24 cellular contexts compared by ENCODE assay signal in the genomic region with DNA sequence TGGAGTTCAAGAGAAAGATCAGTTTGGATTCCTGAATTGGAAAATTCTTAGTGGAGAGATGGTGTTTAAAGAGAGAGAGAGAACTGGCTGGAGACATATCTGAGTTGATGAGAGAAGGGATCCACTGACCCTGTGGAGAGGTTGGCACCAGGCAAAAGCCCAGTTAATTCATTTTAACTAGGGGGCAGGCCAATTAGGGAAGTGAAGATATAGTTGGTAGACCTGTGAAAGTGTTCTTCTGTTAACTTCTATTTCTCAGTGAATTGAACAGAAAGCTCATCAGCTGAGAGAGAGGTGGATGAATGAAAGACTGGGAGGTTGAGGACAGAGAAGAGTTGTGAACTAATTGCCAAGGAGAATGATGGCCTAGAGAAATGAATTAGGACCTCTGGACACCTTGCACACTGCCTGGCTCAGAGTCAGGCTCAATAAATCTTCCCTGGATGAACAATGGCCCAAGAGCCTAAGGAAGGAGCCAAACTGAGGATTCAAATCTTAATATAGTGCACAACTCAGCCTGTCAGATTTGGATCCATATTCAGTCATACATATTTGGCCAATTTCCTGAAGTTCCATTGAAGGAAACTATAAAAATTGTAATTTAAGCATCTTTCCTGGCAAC.
A peak's percentile ranks its signal among the peaks of the same experiment; 100 is the strongest.
DNase-seq lines count a peak whose midpoint lies in the region; ATAC-seq, FAIRE-seq and TF ChIP-seq lines count a peak whose summit lies in the region.
"Had no signal": no experiment of that assay in that cellular context is flagged by ENCODE, and none has a peak within 500 bp of the region (broad histone marks: within the 10 kb centered on the region; RNA-seq: fewer than 3 reads in every experiment).

No MANE protein-coding gene starts in this region.

- intact Hi-C loops in GM12878 (cut with micrococcal nuclease; ENCODE audit: unreplicated experiment) (no loop called here), uterus (cut with DNase I; ENCODE audit: low total_unique reads) (no loop called here)

- peak overlapping the region; percentile 62; the same call in 1 of the 2 replicates for H3K27ac Mint-ChIP-seq in HFFc6
- H3K27ac Mint-ChIP-seq in nephron = peak overlapping the region in 2 of 3 experiments; percentile 1 to 27
- H3K27ac Mint-ChIP-seq: CD4-positive, CD25-positive, alpha-beta regulatory T cell had no signal

- no peak overlapping the region for H2AFZ ChIP-seq in GM12878 (ENCODE audit: control insufficient read depth, low read depth, low read length)
- H2AFZ ChIP-seq: PC-9 had no signal

- CTCF ChIA-PET in GM12878 (lab: Yijun Ruan, JAX) = interaction anchor here (1.0 to 2.9 kb wide), 4 partner anchors 10 to 428 kb away, joined by 3 to 13 read pairs (median 9); no protein-coding TSS in a partner anchor

- H3K27me3 Mint-ChIP-seq in HFFc6 (ENCODE audit: insufficient read depth) (no peaks in the 10 kb centered on the region), nephron (ENCODE audit: low read depth) (peaks cover 11% of the 10 kb centered on the region)

- no peaks in the 10 kb centered on the region for H3K36me3 Mint-ChIP-seq in HFFc6 (ENCODE audit: low read depth)
- H3K36me3 Mint-ChIP-seq in nephron (ENCODE audit: low read depth) = no peaks in the 10 kb centered on the region
- H3K36me3 Mint-ChIP-seq: CD4-positive, CD25-positive, alpha-beta regulatory T cell had no signal

- H3K9me3 Mint-ChIP-seq in HFFc6 (no peaks in the 10 kb centered on the region), nephron (no peaks in the 10 kb centered on the region)

- H3K4me2 ChIP-seq in GM12878 (ENCODE audit: control insufficient read depth, insufficient read depth) = no peak overlapping the region
- H3K4me2 ChIP-seq: BLaER1, PC-9 had no signal

- no peak for TF ChIP-seq EP300 in GM12878 (IDR thresholded peaks at IDR 0.05; ENCODE audit: borderline replicate concordance in 1 of 2, control insufficient read depth in 1 of 2, low read depth in 2 of 2, low read length in 2 of 2)

- H3K36me3 ChIP-seq in GM12878 (ENCODE audit: control insufficient read depth in 2 of 2, insufficient read depth in 2 of 2, low read length in 1 of 2) (no peaks in the 10 kb centered on the region), uterus (no peaks in the 10 kb centered on the region)
- H3K36me3 ChIP-seq: BLaER1, SJCRH30 had no signal

- H3K4me1 Mint-ChIP-seq in HFFc6 (ENCODE audit: low read depth) (peaks cover 34% of the 10 kb centered on the region), nephron (peaks cover 20% of the 10 kb centered on the region)
- H3K4me1 Mint-ChIP-seq: CD4-positive, CD25-positive, alpha-beta regulatory T cell had no signal

- no peaks in the 10 kb centered on the region for H3K79me2 ChIP-seq in GM12878 (ENCODE audit: control insufficient read depth, insufficient read depth, low read length)

- DNase-seq in HFFc6 = no peak
- DNase-seq in GM12878 (ENCODE audit: low read depth, low spot score) = no peak
- no peak for DNase-seq in uterus
- no peak for DNase-seq in amygdala (lab: John Stamatoyannopoulos, UW)
- no peak for DNase-seq in medulla oblongata (ENCODE audit: extremely low spot score)
- DNase-seq: CD4-positive, CD25-positive, alpha-beta regulatory T cell; DMS53; Kasumi-1; MV-4-11; NCI-H1105; NCI-H1436 treated with DMSO at 0.1 percent for 48 hours; NCI-H2029; NCI-H526 treated with DMSO at 0.1 percent for 48 hours; PC-9; SJCRH30 had no signal

- no TSS peak for BruUV-seq in GM12878 (replicated peaks; lab: Mats Ljungman, UMichigan)

- no peak for TF ChIP-seq RAD21 in GM12878 (IDR thresholded peaks at IDR 0.05; ENCODE audit: insufficient read depth, low read depth, low read length)

- FAIRE-seq in GM12878 (lab: Jason Lieb, UNC) = no peak
- FAIRE-seq: A204.1, HepG2, K562 had no signal

- H3K27me3 ChIP-seq in GM12878 (replicated peaks in 1 of 2; ENCODE audit: control insufficient read depth in 2 of 2, insufficient read depth in 2 of 2, low read length in 1 of 2) = no peaks in the 10 kb centered on the region
- H3K27me3 ChIP-seq in uterus = no peaks in the 10 kb centered on the region
- H3K27me3 ChIP-seq: BLaER1, SJCRH30 had no signal

- in situ Hi-C loops in GM12878 (cut with MboI) = no loop called here

- no peak overlapping the region for H3K4me3 Mint-ChIP-seq in HFFc6
- no peak overlapping the region for H3K4me3 Mint-ChIP-seq in nephron
- H3K4me3 Mint-ChIP-seq: CD4-positive, CD25-positive, alpha-beta regulatory T cell had no signal

- RAD21 ChIA-PET in GM12878 (lab: Charles Lee; ENCODE audit: unreplicated experiment) = interaction anchor here (1.0 to 2.0 kb wide), 4 partner anchors 9 to 446 kb away, joined by 3 to 5 read pairs (median 4); no protein-coding TSS in a partner anchor

- TF ChIP-seq POLR2A in GM12878 (IDR thresholded peaks at IDR 0.05; ENCODE audit: low read depth, low read length) (no peak), uterus (IDR thresholded peaks at IDR 0.05) (no peak)

- ATAC-seq in GM12878 (peak; percentile 59), HG02798 (IDR thresholded peaks at IDR 0.05; ENCODE audit: poor library complexity, unreplicated experiment) (no peak)
- ATAC-seq: HCT116, HepG2, K562, Right ventricle myocardium inferior had no signal

- H3K27ac ChIP-seq in GM12878 (ENCODE audit: control insufficient read depth, insufficient read depth) = no peak overlapping the region
- H3K27ac ChIP-seq in uterus = peak overlapping the region; percentile 0 to 48
- H3K27ac ChIP-seq: BLaER1, HL-60, PC-9, SJCRH30 had no signal

- no peaks in the 10 kb centered on the region for H3K9me3 ChIP-seq in GM12878 (replicated peaks; ENCODE audit: control insufficient read depth, insufficient read depth, low read length)
- no peaks in the 10 kb centered on the region for H3K9me3 ChIP-seq in uterus
- H3K9me3 ChIP-seq: BLaER1 had no signal

- H3K4me3 ChIP-seq in GM12878 = no peak overlapping the region
- no peak overlapping the region for H3K4me3 ChIP-seq in uterus
- H3K4me3 ChIP-seq: BLaER1, K562, PC-9, SJCRH30 had no signal

- H3K9ac ChIP-seq in GM12878 (ENCODE audit: control insufficient read depth, insufficient read depth, low read length) = no peak overlapping the region
- H3K9ac ChIP-seq: BLaER1 had no signal

- SMC1A ChIA-PET in GM12878 (lab: Charles Lee; ENCODE audit: uncharacterized antibody, unreplicated experiment) = interaction anchor here (0.7 to 1.8 kb wide), 6 partner anchors 9 to 86 kb away, joined by 3 to 11 read pairs (median 3); no protein-coding TSS in a partner anchor

- TF ChIP-seq CTCF in HFFc6 (IDR thresholded peaks at IDR 0.05) = no peak
- no peak for TF ChIP-seq CTCF in GM12878 (IDR thresholded peaks at IDR 0.05 in 2 of 3, conservative IDR thresholded peaks at IDR 0.05 in 1 of 3; ENCODE audit: control insufficient read depth in 2 of 3, extremely low read depth in 1 of 3, insufficient read depth in 1 of 3, low read depth in 3 of 3, low read length in 3 of 3)
- no peak for TF ChIP-seq CTCF in nephron (IDR thresholded peaks at IDR 0.05; ENCODE audit: unreplicated experiment in 3 of 3)
- no peak for TF ChIP-seq CTCF in uterus (IDR thresholded peaks at IDR 0.05)

- POLR2A ChIA-PET in GM12878 (lab: Charles Lee) = no interaction called here

- H3K4me1 ChIP-seq in GM12878 (ENCODE audit: control insufficient read depth, insufficient read depth, low read length) = no peaks in the 10 kb centered on the region
- peaks cover 4 to 5% of the 10 kb centered on the region in 2 donors for H3K4me1 ChIP-seq in uterus
- H3K4me1 ChIP-seq: BLaER1, SJCRH30 had no signal

- H4K20me1 ChIP-seq in GM12878 (ENCODE audit: control insufficient read depth, insufficient read depth) = no peaks in the 10 kb centered on the region
- H4K20me1 ChIP-seq: BLaER1 had no signal

TF ChIP-seq in GM12878, 131 proteins besides CTCF, POLR2A, EP300 and RAD21:
- TF ChIP-seq SPI1 (IDR thresholded peaks at IDR 0.05; ENCODE audit: borderline replicate concordance, insufficient read depth, low read depth, low read length) (peak; percentile 61; the same call in 1 of the 2 replicates), GATAD2B (conservative IDR thresholded peaks at IDR 0.05; ENCODE audit: low read depth) (no peak)
